ENCODE assay signal across 24 cellular contexts in genomic region chr6:131655387-131655786, GRCh38. TPM values are rescaled to one million over a fixed set of nuclear protein-coding genes. Genes with fewer than 3 reads are reported as not detected.
"Had no signal": no experiment of that assay in that cellular context is flagged by ENCODE, and none has a peak within 500 bp of the region (broad histone marks: within the 10 kb centered on the region; RNA-seq: fewer than 3 reads in every experiment).

No MANE protein-coding gene starts in this region.

- H3K27ac ChIP-seq: KMS-11, SJSA1, SK-N-MC had no signal

- H3K36me3 ChIP-seq: SJSA1 had no signal

- H3K27me3 ChIP-seq: SJSA1 had no signal

- H3K9me3 ChIP-seq: SJSA1 had no signal

- H3K4me3 ChIP-seq: SJSA1, SK-N-MC had no signal

- DNase-seq: IMR-90, Kasumi-1, NCI-H1092, NCI-H1105 treated with DMSO at 0.1 percent for 48 hours, NCI-H1417 treated with DMSO at 0.1 percent for 48 hours, NCI-H1694 treated with DMSO at 0.1 percent for 48 hours, NCI-H1930, NCI-H2081, NCI-H2171 treated with DMSO at 0.1 percent for 48 hours, NCI-H345, NCI-H446 treated with DMSO at 0.1 percent for 48 hours, NCI-H510A treated with DMSO at 0.1 percent for 48 hours, NCI-H526, NCI-H748 treated with DMSO at 0.1 percent for 48 hours, Right ventricle myocardium superior, RPMI8226, SIG-M5 had no signal

RNA-seq across cellular contexts. Expression of gene ENPP3, which starts 18.3 kb away (rescaled TPM):
- total RNA-seq: MCF 10A had no signal

RNA-seq across cellular contexts. Expression of gene OR2A4, which starts 45.8 kb away (rescaled TPM):
- total RNA-seq: HepG2; HT1080; IMR-90; MCF 10A; Right ventricle myocardium superior; SJSA1; T-helper 1 cell treated with Interleukin-12 subunit alpha and Interleukin-12 subunit beta and Interleukin-4 antibody, amounts not matched to agents 30 ng/mL and 1 ng/mL, for 36 hours had no signal

RNA-seq across cellular contexts. Expression of gene CTAGE9, which starts 55.4 kb away (rescaled TPM):
- total RNA-seq: HepG2; HT1080; IMR-90; MCF 10A; Right ventricle myocardium superior; T-helper 1 cell treated with Interleukin-12 subunit alpha and Interleukin-12 subunit beta and Interleukin-4 antibody, amounts not matched to agents 30 ng/mL and 1 ng/mL, for 36 hours had no signal
